18 cellular contexts compared by ENCODE assay signal in the genomic region with DNA sequence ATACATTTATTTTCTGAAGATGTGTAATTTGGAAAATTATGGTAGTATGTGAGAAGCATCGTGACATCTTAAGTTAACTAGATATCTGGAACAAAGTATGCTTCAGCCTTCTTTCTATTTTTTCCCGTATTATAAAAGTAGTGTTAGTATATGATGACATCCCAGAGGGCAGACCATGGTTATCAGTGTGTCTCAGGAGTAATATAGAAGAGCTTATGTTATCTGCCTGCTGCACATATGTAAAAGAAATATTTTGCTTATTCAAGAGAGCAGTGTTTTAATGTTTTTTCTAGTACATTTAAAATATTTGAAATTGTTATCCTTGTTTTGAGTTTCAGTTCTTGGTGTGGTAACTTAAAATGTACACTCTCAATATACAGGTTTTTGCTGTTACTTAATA.
"Had no signal": no experiment of that assay in that cellular context is flagged by ENCODE, and none has a peak within 500 bp of the region (broad histone marks: within the 10 kb centered on the region; RNA-seq: fewer than 3 reads in every experiment).

No MANE protein-coding gene starts in this region.

- H3K9me3 ChIP-seq: heart left ventricle, tibial artery had no signal

- H3K4me3 ChIP-seq: coronary artery, heart left ventricle, tibial artery had no signal

- H3K9me3 Mint-ChIP-seq: activated T-helper 2 cell treated with anti-CD3 and anti-CD28 coated beads, Interferon-gamma antibody, Interleukin-2, Interleukin-4, amounts not matched to agents 10 μg/mL and 5 μg/mL and 100 μg/mL, durations not matched to agents 14 hours and 24 hours and 36 hours; brain had no signal

- H3K36me3 Mint-ChIP-seq: brain had no signal

- DNase-seq: activated CD4-positive, alpha-beta T cell treated with anti-CD3 and anti-CD28 coated beads for 1 hour; activated CD4-positive, alpha-beta T cell treated with anti-CD3 and anti-CD28 coated beads, Interleukin-2, amount 50 U/mL, for 4 hours; activated CD8-positive, alpha-beta memory T cell treated with anti-CD3 and anti-CD28 coated beads, Interleukin-2, amount 10 ng/mL, durations not matched to agents 7 days and 5 days; activated T-cell treated with anti-CD3 and anti-CD28 coated beads, Interleukin-2, amount 50 U/mL, for 1 hour; central memory CD4-positive, alpha-beta T cell; foreskin melanocyte; heart left ventricle; left colon; naive B cell; stimulated activated CD4-positive, alpha-beta T cell treated with anti-CD3 and anti-CD28 coated beads, Interleukin-12 subunit alpha, Interleukin-12 subunit beta, amount 100 ng/mL, for 4 hours; stimulated activated CD4-positive, alpha-beta T cell treated with anti-CD3 and anti-CD28 coated beads, Interleukin-2, amount 100 ng/mL, for 24 hours; T-helper 1 cell; tibial artery had no signal

- ATAC-seq: activated CD8-positive, alpha-beta memory T cell treated with anti-CD3 and anti-CD28 coated beads, Interleukin-2, amount 10 ng/mL, durations not matched to agents 7 days and 5 days; left colon had no signal

- H3K27me3 Mint-ChIP-seq: activated CD8-positive, alpha-beta memory T cell treated with anti-CD3 and anti-CD28 coated beads, Interleukin-2, amount 10 ng/mL, durations not matched to agents 7 days and 5 days; activated naive CD8-positive, alpha-beta T cell; brain; naive B cell had no signal

- H3K4me3 Mint-ChIP-seq: activated CD8-positive, alpha-beta memory T cell treated with anti-CD3 and anti-CD28 coated beads, Interleukin-2, amount 10 ng/mL, durations not matched to agents 7 days and 5 days; activated naive CD8-positive, alpha-beta T cell had no signal

- H3K27me3 ChIP-seq: heart left ventricle, tibial artery had no signal

- FAIRE-seq: urothelium cell line had no signal

- H3K27ac Mint-ChIP-seq: activated CD8-positive, alpha-beta memory T cell treated with anti-CD3 and anti-CD28 coated beads, Interleukin-2, amount 10 ng/mL, durations not matched to agents 7 days and 5 days; activated T-helper 2 cell treated with anti-CD3 and anti-CD28 coated beads, Interferon-gamma antibody, Interleukin-2, Interleukin-4, amounts not matched to agents 10 μg/mL and 5 μg/mL and 100 μg/mL, durations not matched to agents 14 hours and 24 hours and 36 hours had no signal

- H3K27ac ChIP-seq: coronary artery, tibial artery had no signal

- H3K36me3 ChIP-seq: heart left ventricle, tibial artery had no signal
